ENCODE assay signal across 22 cellular contexts in genomic region chr16:23317751-23318150, GRCh38. TPM values are rescaled to one million over a fixed set of nuclear protein-coding genes. Genes with fewer than 3 reads are reported as not detected.
"Had no signal": no experiment of that assay in that cellular context is flagged by ENCODE, and none has a peak within 500 bp of the region (broad histone marks: within the 10 kb centered on the region; RNA-seq: fewer than 3 reads in every experiment).

No MANE protein-coding gene starts in this region.

- H3K4me1 ChIP-seq: tibial nerve had no signal

- DNase-seq: activated B cell treated with CpG ODN at 0.5 μM for 24 hours; activated CD4-positive, alpha-beta T cell treated with anti-CD3 and anti-CD28 coated beads, Interleukin-2, amount 10 ng/mL, durations not matched to agents 24 days and 14 days; activated CD8-positive, alpha-beta memory T cell treated with anti-CD3 and anti-CD28 coated beads, Interleukin-2, amount 50 U/mL, for 48 hours; activated CD8-positive, alpha-beta T cell treated with anti-CD3 and anti-CD28 coated beads, Interleukin-2, amount 10 ng/mL, durations not matched to agents 7 days and 5 days; activated gamma-delta T cell; activated T-cell treated with anti-CD3 and anti-CD28 coated beads, Interleukin-2, amount 50 U/mL, for 72 hours; cortex of kidney; effector CD4-positive, alpha-beta T cell; foreskin melanocyte; head of caudate nucleus; immature natural killer cell; nucleus accumbens; retina; stimulated activated CD4-positive, alpha-beta T cell treated with anti-CD3 and anti-CD28 coated beads, Interleukin-2, amount 100 ng/mL, for 48 hours; stimulated activated naive B cell treated with anti-CD40 and anti-IgM and Interleukin-4, amounts not matched to agents 10 μg/mL and 1 μg/mL and 100 μg/mL, for 72 hours; T-helper 17 cell had no signal

- ATAC-seq: activated CD8-positive, alpha-beta T cell treated with anti-CD3 and anti-CD28 coated beads, Interleukin-2, amount 10 ng/mL, durations not matched to agents 7 days and 5 days; activated naive CD4-positive, alpha-beta T cell treated with anti-CD3 and anti-CD28 coated beads, Interleukin-2, amount 50 U/mL, for 72 hours; activated T-cell treated with anti-CD3 and anti-CD28 coated beads, Interleukin-2, amount 50 U/mL, for 72 hours; natural killer cell treated with Interleukin-12 subunit alpha and Interleukin-12 subunit beta and Interleukin-15 and Interleukin-18, amount 100 ng/mL, for 72 hours; stimulated activated naive B cell treated with anti-CD40 and anti-IgM and Interleukin-4, amounts not matched to agents 10 μg/mL and 1 μg/mL and 100 μg/mL, for 72 hours; T-helper 17 cell had no signal

- H3K4me3 ChIP-seq: tibial nerve had no signal

- H3K27me3 ChIP-seq: tibial nerve had no signal

- H3K36me3 ChIP-seq: tibial nerve had no signal

- H3K9me3 ChIP-seq: tibial nerve had no signal

- H3K27ac ChIP-seq: tibial nerve had no signal

RNA-seq across cellular contexts. Expression of gene SCNN1B, which starts 15.6 kb away (rescaled TPM):
- total RNA-seq: activated B cell treated with CpG ODN at 0.5 μM for 24 hours; activated CD4-positive, alpha-beta T cell treated with anti-CD3 and anti-CD28 coated beads, Interleukin-2, amount 10 ng/mL, durations not matched to agents 24 days and 14 days; activated CD8-positive, alpha-beta T cell treated with anti-CD3 and anti-CD28 coated beads, Interleukin-2, amount 10 ng/mL, durations not matched to agents 7 days and 5 days; activated naive CD4-positive, alpha-beta T cell treated with anti-CD3 and anti-CD28 coated beads, Interleukin-2, amount 50 U/mL, for 72 hours; activated T-cell treated with anti-CD3 and anti-CD28 coated beads, Interleukin-2, amount 50 U/mL, for 72 hours; endothelial cell of umbilical vein; fibroblast of lung; natural killer cell treated with Interleukin-12 subunit alpha and Interleukin-12 subunit beta and Interleukin-15 and Interleukin-18, amount 100 ng/mL, for 72 hours; skeletal muscle tissue; T-helper 17 cell had no signal
